Comparison of ENCODE assay signal across 14 cellular contexts in genomic region chr2:111663471-111663951, GRCh38.
A peak's percentile ranks its signal among the peaks of the same experiment; 100 is the strongest.
DNase-seq lines count a peak whose midpoint lies in the region; ATAC-seq and TF ChIP-seq lines count a peak whose summit lies in the region.
"Had no signal": no experiment of that assay in that cellular context is flagged by ENCODE, and none has a peak within 500 bp of the region (broad histone marks: within the 10 kb centered on the region; RNA-seq: fewer than 3 reads in every experiment).

No MANE protein-coding gene starts in this region.

- H2AFZ ChIP-seq in HCT116 (ENCODE audit: low read depth, low read length, poor library complexity, severe bottlenecking), result no peak overlapping the region
- peak overlapping the region; percentile 43 for H2AFZ ChIP-seq in osteoblast (ENCODE audit: low read length)

- no peaks in the 10 kb centered on the region for H3K27me3 ChIP-seq in HCT116 (ENCODE audit: insufficient read depth, low read length)
- no peaks in the 10 kb centered on the region for H3K27me3 ChIP-seq in SJSA1 (replicated peaks)
- no peaks in the 10 kb centered on the region for H3K27me3 ChIP-seq in osteoblast (ENCODE audit: insufficient read depth, low read length)
- H3K27me3 ChIP-seq: suprapubic skin had no signal

- POLR2A ChIA-PET in HCT116 (lab: Charles Lee), result no interaction called here

- intact Hi-C loops in HCT116 (cut with micrococcal nuclease), result no loop called here

- H4K20me1 ChIP-seq in HCT116 (ENCODE audit: insufficient read depth) (no peaks in the 10 kb centered on the region), osteoblast (ENCODE audit: insufficient read depth, low read length) (no peaks in the 10 kb centered on the region)

- peak; percentile 9; the same call in 1 of the 2 replicates for TF ChIP-seq RAD21 in HCT116 (IDR thresholded peaks at IDR 0.05; ENCODE audit: low read depth)

- CTCF ChIA-PET in HCT116 (lab: Charles Lee), result no interaction called here

- no peaks in the 10 kb centered on the region for H3K9me2 ChIP-seq in HCT116 (ENCODE audit: insufficient read depth)

- DNase-seq in HCT116 (ENCODE audit: low read depth, low spot score) (no peak), SJSA1 (ENCODE audit: low read depth in 1 of 2, low spot score in 2 of 2) (peak; percentile 67 to 80), epithelial cell of esophagus (ENCODE audit: low read depth) (no peak), osteoblast (ENCODE audit: insufficient read length, low spot score, missing footprints) (no peak), NCI-H1092 treated with DMSO at 0.1 percent for 48 hours (lab: John Stamatoyannopoulos, UW) (no peak), amygdala (lab: John Stamatoyannopoulos, UW) (no peak)
- DNase-seq: activated CD4-positive, alpha-beta T cell treated with anti-CD3 and anti-CD28 coated beads for 4 hours; activated gamma-delta T cell treated with Interleukin-2 at 50 U/mL for 16 hours; foreskin melanocyte; naive B cell had no signal

- no peaks in the 10 kb centered on the region for H3K9me3 ChIP-seq in HCT116 (ENCODE audit: control insufficient read depth in 1 of 2, insufficient read depth in 1 of 2, low read depth in 1 of 2, low read length in 2 of 2)
- H3K9me3 ChIP-seq in SJSA1 (replicated peaks), result no peaks in the 10 kb centered on the region
- no peaks in the 10 kb centered on the region for H3K9me3 ChIP-seq in osteoblast (ENCODE audit: low read depth, low read length)
- H3K9me3 ChIP-seq: suprapubic skin had no signal

- no peak overlapping the region for H3K27ac ChIP-seq in HCT116 (ENCODE audit: low read depth, low read length)
- H3K27ac ChIP-seq in SJSA1, result no peak overlapping the region
- H3K27ac ChIP-seq in osteoblast (ENCODE audit: low read depth, low read length), result no peak overlapping the region
- H3K27ac ChIP-seq: SK-N-MC, suprapubic skin had no signal

- TF ChIP-seq CTCF in HCT116 (IDR thresholded peaks at IDR 0.05 in 2 of 3, conservative IDR thresholded peaks at IDR 0.05 in 1 of 3; ENCODE audit: borderline replicate concordance in 1 of 3, insufficient read depth in 1 of 3, low read depth in 2 of 3, low read length in 2 of 3), result no peak
- TF ChIP-seq CTCF in epithelial cell of esophagus (IDR thresholded peaks at IDR 0.05; ENCODE audit: insufficient read depth, low read depth, low read length, missing control alignments), result peak; percentile 11
- peak; percentile 30 for TF ChIP-seq CTCF in osteoblast (IDR thresholded peaks at IDR 0.05; ENCODE audit: extremely low read depth, low read depth, low read length)

- RAD21 ChIA-PET in HCT116 (lab: Charles Lee; ENCODE audit: low non-redundant PET in 1 of 2, low total read pairs in 2 of 2, uncharacterized antibody in 2 of 2, unreplicated experiment in 2 of 2), result no interaction called here

- ATAC-seq in HCT116, result no peak
- no peak for ATAC-seq in GM19463 (IDR thresholded peaks at IDR 0.05; ENCODE audit: unreplicated experiment)

- peaks cover 12 to 16% of the 10 kb centered on the region in 2 experiments for H3K4me1 ChIP-seq in HCT116 (ENCODE audit: control insufficient read depth in 1 of 2, insufficient read depth in 2 of 2, low read length in 2 of 2)
- H3K4me1 ChIP-seq in SJSA1 (replicated peaks), result peaks cover 44% of the 10 kb centered on the region
- peaks cover 39% of the 10 kb centered on the region for H3K4me1 ChIP-seq in osteoblast (ENCODE audit: insufficient read depth, low read length)

- no peak overlapping the region for H3K4me2 ChIP-seq in HCT116 (ENCODE audit: low read length)
- H3K4me2 ChIP-seq in osteoblast (ENCODE audit: insufficient read depth, low read length), result no peak overlapping the region

- H3K9ac ChIP-seq in HCT116 (ENCODE audit: low read length), result no peak overlapping the region

- TF ChIP-seq POLR2A in HCT116 (IDR thresholded peaks at IDR 0.05; ENCODE audit: borderline replicate concordance, extremely low read depth, insufficient read depth, insufficient read length), result no peak

- no TSS peak for BruUV-seq in HCT116 (replicated peaks; lab: Mats Ljungman, UMichigan)

- H3K4me3 ChIP-seq in HCT116 (replicated peaks in 1 of 2; ENCODE audit: low read depth in 1 of 2, low read length in 2 of 2) (no peak overlapping the region), SJSA1 (no peak overlapping the region), epithelial cell of esophagus (ENCODE audit: low read length) (no peak overlapping the region), osteoblast (ENCODE audit: insufficient read depth, low read length) (no peak overlapping the region)
- H3K4me3 ChIP-seq: SK-N-MC, skin epidermis, suprapubic skin had no signal

- H3K79me2 ChIP-seq in HCT116 (ENCODE audit: insufficient read depth, low read length) (no peaks in the 10 kb centered on the region), osteoblast (ENCODE audit: insufficient read depth, low read length) (no peaks in the 10 kb centered on the region)

- no peaks in the 10 kb centered on the region for H3K36me3 ChIP-seq in HCT116 (ENCODE audit: control insufficient read depth in 1 of 2, insufficient read depth in 2 of 2, low read length in 2 of 2)
- no peaks in the 10 kb centered on the region for H3K36me3 ChIP-seq in SJSA1
- no peaks in the 10 kb centered on the region for H3K36me3 ChIP-seq in osteoblast (ENCODE audit: insufficient read depth, low read length)
- H3K36me3 ChIP-seq: suprapubic skin had no signal

TF ChIP-seq in HCT116, 20 proteins besides CTCF, POLR2A, EP300 and RAD21:
- TF ChIP-seq SP1 (IDR thresholded peaks at IDR 0.05; ENCODE audit: low read depth) (no peak), EZH2phosphoT487 (IDR thresholded peaks at IDR 0.05; ENCODE audit: borderline replicate concordance) (no peak), ZBTB33 (IDR thresholded peaks at IDR 0.05; ENCODE audit: extremely low read depth, insufficient replicate concordance, low read length) (no peak), ATF3 (IDR thresholded peaks at IDR 0.05) (no peak), ELF1 (IDR thresholded peaks at IDR 0.05; ENCODE audit: borderline replicate concordance, low read depth) (no peak), SIN3A (IDR thresholded peaks at IDR 0.05; ENCODE audit: low read depth) (no peak), CBX3 (IDR thresholded peaks at IDR 0.05; ENCODE audit: low read depth) (no peak)

Comparison
In these comparisons a context has a peak if more than half of its experiments do, and no peak if none do; other contexts are left out.
1. DNase-seq: peak in SJSA1 (2 of 2); none in HCT116 (single experiment), epithelial cell of esophagus (single experiment), osteoblast (single experiment), NCI-H1092 treated with DMSO at 0.1 percent for 48 hours (single experiment) and amygdala (0 of 56).
2. CTCF ChIP-seq: peak in epithelial cell of esophagus (single experiment) and osteoblast (single experiment); none in HCT116 (0 of 3).